Comparison of ENCODE assay signal across 30 cellular contexts in genomic region chr7:131903315-131903714, GRCh38.
DNase-seq lines count a peak whose midpoint lies in the region; ATAC-seq, FAIRE-seq and TF ChIP-seq lines count a peak whose summit lies in the region.
"Had no signal": no experiment of that assay in that cellular context is flagged by ENCODE, and none has a peak within 500 bp of the region (broad histone marks: within the 10 kb centered on the region; RNA-seq: fewer than 3 reads in every experiment).

No MANE protein-coding gene starts in this region.

- H3K36me3 ChIP-seq in HEK293 (ENCODE audit: control insufficient read depth in 2 of 2, insufficient read depth in 1 of 2, low read length in 2 of 2) (no peaks in the 10 kb centered on the region), K562 (ENCODE audit: control insufficient read depth, insufficient read depth, low read length) (no peaks in the 10 kb centered on the region)
- H3K36me3 ChIP-seq: BE2C; BLaER1; BLaER1 treated with 17β-estradiol and CSF1 and Interleukin-3, amounts not matched to agents 10 nM and 100 nM had no signal

- no peak overlapping the region for H2AFZ ChIP-seq in K562 (ENCODE audit: low read depth, low read length)

- ATAC-seq in K562 (no peak), HG02884 (IDR thresholded peaks at IDR 0.05; ENCODE audit: unreplicated experiment) (no peak)
- ATAC-seq: A549; CD8-positive, alpha-beta T cell had no signal

- H3K27me3 ChIP-seq in K562 (ENCODE audit: control insufficient read depth in 2 of 2, insufficient read depth in 2 of 2, low read length in 2 of 2) = peaks cover 0 to 5% of the 10 kb centered on the region in 2 experiments; a peak in 1 of 5 replicates
- H3K27me3 ChIP-seq: BE2C; BLaER1; BLaER1 treated with 17β-estradiol and CSF1 and Interleukin-3, amounts not matched to agents 10 nM and 100 nM had no signal

- no TSS peak for BruUV-seq in K562 (replicated peaks; lab: Mats Ljungman, UMichigan)

- in situ Hi-C loops in K562 (cut with MboI) = no loop called here

- H3K9ac ChIP-seq in K562 (ENCODE audit: insufficient read depth in 1 of 2, low read depth in 2 of 2, low read length in 2 of 2) = no peak overlapping the region
- H3K9ac ChIP-seq: BLaER1; BLaER1 treated with 17β-estradiol and CSF1 and Interleukin-3, amounts not matched to agents 10 nM and 100 nM had no signal

- intact Hi-C loops in K562 (cut with micrococcal nuclease) = no loop called here

- TF ChIP-seq EP300 in K562 (IDR thresholded peaks at IDR 0.05; ENCODE audit: low read length) = no peak

- H3K27ac ChIP-seq in HEK293 (ENCODE audit: extremely low read depth, low read depth, low read length) (no peak overlapping the region), K562 (ENCODE audit: extremely low read depth, low read depth, low read length) (no peak overlapping the region)
- H3K27ac ChIP-seq: 22Rv1; A549; BLaER1; BLaER1 treated with 17β-estradiol and CSF1 and Interleukin-3, amounts not matched to agents 10 nM and 100 nM; C4-2B had no signal

- FAIRE-seq in K562 (lab: Jason Lieb, UNC) = no peak
- FAIRE-seq: A549, D721Med had no signal

- no peak overlapping the region for H3K4me2 ChIP-seq in K562 (ENCODE audit: insufficient read depth, low read length)
- H3K4me2 ChIP-seq: A549; BLaER1; BLaER1 treated with 17β-estradiol and CSF1 and Interleukin-3, amounts not matched to agents 10 nM and 100 nM had no signal

- DNase-seq in K562 (ENCODE audit: extremely low read depth in 1 of 4, low spot score in 3 of 4) (no peak), foreskin fibroblast (no peak)
- DNase-seq: 8988T; ACHN; AML-193; BE2C; C1 segment of cervical spinal cord; Caco-2; Calu3; CD4-positive, alpha-beta memory T cell; CD4-positive, alpha-beta T cell; CD4-positive, CD25-positive, alpha-beta regulatory T cell; CD8-positive, alpha-beta memory T cell; CD8-positive, alpha-beta T cell; COR-L47; DMS 273 treated with DMSO at 0.1 percent for 48 hours; DMS153; DMS53; DMS79; DMS79 treated with DMSO at 0.1 percent for 48 hours; DND-41; EL had no signal

- H3K9me1 ChIP-seq in K562 (ENCODE audit: control insufficient read depth, insufficient read depth, low read length) = no peaks in the 10 kb centered on the region

- no peaks in the 10 kb centered on the region for H4K20me1 ChIP-seq in K562 (replicated peaks; ENCODE audit: control insufficient read depth, insufficient read depth, low read length)
- H4K20me1 ChIP-seq: BLaER1; BLaER1 treated with 17β-estradiol and CSF1 and Interleukin-3, amounts not matched to agents 10 nM and 100 nM had no signal

- no peak for TF ChIP-seq POLR2A in K562 (conservative IDR thresholded peaks at IDR 0.05)

- no peak overlapping the region for H3K4me3 ChIP-seq in HEK293 (ENCODE audit: low read depth, low read length)
- no peak overlapping the region for H3K4me3 ChIP-seq in K562
- H3K4me3 ChIP-seq in foreskin fibroblast (ENCODE audit: low read depth in 1 of 2, low read length in 2 of 2) = no peak overlapping the region
- H3K4me3 ChIP-seq: A549; BLaER1; BLaER1 treated with 17β-estradiol and CSF1 and Interleukin-3, amounts not matched to agents 10 nM and 100 nM had no signal

- no peaks in the 10 kb centered on the region for H3K79me2 ChIP-seq in K562 (ENCODE audit: control insufficient read depth, insufficient read depth, low read length)

- no peak for TF ChIP-seq CTCF in HEK293 (tag by site-specific recombination; IDR thresholded peaks at IDR 0.05)
- TF ChIP-seq CTCF in K562 (IDR thresholded peaks at IDR 0.05 in 2 of 3, conservative IDR thresholded peaks at IDR 0.05 in 1 of 3; ENCODE audit: insufficient read depth in 2 of 3, low read depth in 1 of 3, low read length in 3 of 3) = no peak
- no peak for TF ChIP-seq CTCF in foreskin fibroblast (IDR thresholded peaks at IDR 0.05; ENCODE audit: low read depth, low read length)

- POLR2A ChIA-PET in HEK293 (lab: Yijun Ruan, JAX) = no interaction called here
- POLR2A ChIA-PET in K562 (lab: Yijun Ruan, JAX) = no interaction called here

- H3K4me1 ChIP-seq in HEK293 (ENCODE audit: control insufficient read depth, insufficient read depth, low read length) = no peaks in the 10 kb centered on the region
- H3K4me1 ChIP-seq in K562 (replicated peaks in 1 of 2; ENCODE audit: control insufficient read depth in 2 of 2, insufficient read depth in 2 of 2, low read length in 2 of 2) = no peaks in the 10 kb centered on the region
- H3K4me1 ChIP-seq: BE2C, Caco-2 had no signal

- CTCF ChIA-PET in HEK293 (lab: Yijun Ruan, JAX) = no interaction called here
- CTCF ChIA-PET in K562 (lab: Yijun Ruan, JAX; ENCODE audit: low intra/inter-chr PET ratio) = no interaction called here

- H3K9me3 ChIP-seq in HEK293 (ENCODE audit: control insufficient read depth, insufficient read depth, low read depth, low read length) (no peaks in the 10 kb centered on the region), K562 (replicated peaks; ENCODE audit: control insufficient read depth, insufficient read depth, low read depth, low read length) (no peaks in the 10 kb centered on the region)
- H3K9me3 ChIP-seq: BE2C had no signal

- no peak for TF ChIP-seq RAD21 in K562 (CRISPR knock-in tag; conservative IDR thresholded peaks at IDR 0.05 in 1 of 2, IDR thresholded peaks at IDR 0.05 in 1 of 2)

- 0% methylated on average over 1 of the region's 1 CpG for WGBS in K562 (ENCODE audit: insufficient coverage, low coverage, missing lambda C conversion rate)

TF ChIP-seq in HEK293, 187 proteins besides CTCF, POLR2A, EP300 and RAD21:
- TF ChIP-seq ZNF148 (tag by site-specific recombination; IDR thresholded peaks at IDR 0.05; ENCODE audit: borderline replicate concordance) (no peak), ZNF184 (tag by site-specific recombination; IDR thresholded peaks at IDR 0.05) (peak; percentile 100)

TF ChIP-seq in K562, 482 proteins besides CTCF, POLR2A, EP300 and RAD21:
- no peak for TF ChIP-seq ZBTB5 (IDR thresholded peaks at IDR 0.05)
- TF ChIP-seq U2AF1 (optimal IDR thresholded peaks at IDR 0.05; ENCODE audit: low read depth, low read length) = no peak
- no peak for TF ChIP-seq LCOR (CRISPR knock-in tag; IDR thresholded peaks at IDR 0.05)
- TF ChIP-seq ZNF184 (CRISPR knock-in tag; IDR thresholded peaks at IDR 0.05) = peak; percentile 88
- no peak for TF ChIP-seq XRCC4 (IDR thresholded peaks at IDR 0.05; ENCODE audit: extremely low read depth, insufficient read depth, insufficient read length)
- peak; percentile 71 for TF ChIP-seq RBM25 (IDR thresholded peaks at IDR 0.05; ENCODE audit: low read depth, low read length, severe bottlenecking)

Comparison
In these comparisons a context has a peak if more than half of its experiments do, and no peak if none do; other contexts are left out.
1. Of the 44 proteins assayed by ChIP-seq in both K562 and HEK293: peak only in K562: none; only in HEK293: none; in both: ZNF184; in neither: 43.